Comparison of ENCODE assay signal across 1 cellular context in genomic region chr6:43509984-43510826, GRCh38.
TF ChIP-seq lines count a peak whose summit lies in the region.

A gene with protein sequence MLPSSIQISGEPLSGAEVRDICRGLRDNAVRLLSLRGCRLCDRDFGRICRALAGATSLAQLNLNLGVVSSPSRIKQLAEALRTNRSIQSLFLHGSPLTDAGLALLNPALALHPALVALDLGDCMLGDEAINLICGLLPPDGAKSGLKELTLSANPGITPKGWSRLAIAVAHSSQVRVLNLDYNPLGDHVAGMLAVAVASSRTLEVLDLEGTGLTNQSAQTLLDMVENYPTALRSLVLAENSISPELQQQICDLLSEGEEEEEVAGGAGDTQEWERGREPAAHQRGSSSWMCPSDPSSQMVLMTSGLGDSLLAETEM (minus strand): TSS chr6:43510346. CDS start chr6:43509785, 561 bp downstream.

TF ChIP-seq in HEK293, 187 proteins besides CTCF, POLR2A, EP300 and RAD21 (continued from another document and continues in another):
- TF ChIP-seq, protein P1, sequence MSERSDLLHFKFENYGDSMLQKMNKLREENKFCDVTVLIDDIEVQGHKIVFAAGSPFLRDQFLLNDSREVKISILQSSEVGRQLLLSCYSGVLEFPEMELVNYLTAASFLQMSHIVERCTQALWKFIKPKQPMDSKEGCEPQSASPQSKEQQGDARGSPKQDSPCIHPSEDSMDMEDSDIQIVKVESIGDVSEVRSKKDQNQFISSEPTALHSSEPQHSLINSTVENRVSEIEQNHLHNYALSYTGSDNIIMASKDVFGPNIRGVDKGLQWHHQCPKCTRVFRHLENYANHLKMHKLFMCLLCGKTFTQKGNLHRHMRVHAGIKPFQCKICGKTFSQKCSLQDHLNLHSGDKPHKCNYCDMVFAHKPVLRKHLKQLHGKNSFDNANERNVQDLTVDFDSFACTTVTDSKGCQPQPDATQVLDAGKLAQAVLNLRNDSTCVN (tag by site-specific recombination; optimal IDR thresholded peaks at IDR 0.05) = peak; percentile 81
- TF ChIP-seq ZNF10 (tag by site-specific recombination; IDR thresholded peaks at IDR 0.05) (no peak), KLF9 (tag by site-specific recombination; IDR thresholded peaks at IDR 0.05; ENCODE audit: low read depth) (peak; percentile 77), GFI1B (tag by site-specific recombination; IDR thresholded peaks at IDR 0.05) (no peak), BCL11B (tag by site-specific recombination; IDR thresholded peaks at IDR 0.05; ENCODE audit: low read depth) (no peak), ZNF692 (tag by site-specific recombination; IDR thresholded peaks at IDR 0.05) (peak; percentile 30; the same call in 1 of the 2 replicates), ZNF24 (tag by site-specific recombination; IDR thresholded peaks at IDR 0.05) (no peak), ZNF777 (tag by site-specific recombination; IDR thresholded peaks at IDR 0.05; ENCODE audit: borderline replicate concordance) (no peak), ZBTB17 (tag by site-specific recombination; IDR thresholded peaks at IDR 0.05) (peak; percentile 60), ZNF560 (tag by site-specific recombination; IDR thresholded peaks at IDR 0.05; ENCODE audit: borderline replicate concordance) (no peak), ZNF274 (IDR thresholded peaks at IDR 0.05; ENCODE audit: low read length) (no peak), ZNF274 (tag by site-specific recombination; IDR thresholded peaks at IDR 0.05; ENCODE audit: borderline replicate concordance) (no peak), ZSCAN23 (tag by site-specific recombination; IDR thresholded peaks at IDR 0.05) (no peak), ZNF791 (tag by site-specific recombination; IDR thresholded peaks at IDR 0.05) (no peak), HOXC10 (CRISPR knock-in tag; IDR thresholded peaks at IDR 0.05) (no peak; the same call in 1 of the 2 replicates), ZNF501 (tag by site-specific recombination; IDR thresholded peaks at IDR 0.05) (no peak), ZNF426 (tag by site-specific recombination; IDR thresholded peaks at IDR 0.05) (no peak), PRDM6 (tag by site-specific recombination; IDR thresholded peaks at IDR 0.05) (no peak), ZNF221 (tag by site-specific recombination; IDR thresholded peaks at IDR 0.05; ENCODE audit: borderline replicate concordance) (no peak), TRIM28 (IDR thresholded peaks at IDR 0.05; ENCODE audit: borderline replicate concordance, low read length) (no peak), ZNF148 (tag by site-specific recombination; IDR thresholded peaks at IDR 0.05; ENCODE audit: borderline replicate concordance) (no peak), KLF1 (tag by site-specific recombination; IDR thresholded peaks at IDR 0.05) (no peak; the same call in none of the 2 replicates), ZNF280D (tag by site-specific recombination; IDR thresholded peaks at IDR 0.05) (no peak), KLF17 (tag by site-specific recombination; IDR thresholded peaks at IDR 0.05) (0 out of 2 replicates have a peak, but pooled peaks have one; percentile 22), ZNF670 (tag by site-specific recombination; IDR thresholded peaks at IDR 0.05; ENCODE audit: low read depth) (no peak), MZF1 (tag by site-specific recombination; IDR thresholded peaks at IDR 0.05; ENCODE audit: borderline replicate concordance) (no peak), ZNF747 (tag by site-specific recombination; IDR thresholded peaks at IDR 0.05) (no peak), ZNF157 (tag by site-specific recombination; IDR thresholded peaks at IDR 0.05) (no peak), SP7 (tag by site-specific recombination; IDR thresholded peaks at IDR 0.05) (0 out of 2 replicates have a peak, but pooled peaks have one; percentile 27), ZNF132 (tag by site-specific recombination; IDR thresholded peaks at IDR 0.05; ENCODE audit: borderline replicate concordance) (no peak), HOXA7 (CRISPR knock-in tag; IDR thresholded peaks at IDR 0.05; ENCODE audit: borderline replicate concordance) (no peak), ZNF112 (tag by site-specific recombination; IDR thresholded peaks at IDR 0.05) (no peak), GLIS2 (tag by site-specific recombination; IDR thresholded peaks at IDR 0.05) (no peak; the same call in 1 of the 2 replicates), ZNF677 (tag by site-specific recombination; IDR thresholded peaks at IDR 0.05) (no peak), ZNF529 (tag by site-specific recombination; IDR thresholded peaks at IDR 0.05; ENCODE audit: insufficient replicate concordance) (no peak), ZNF623 (tag by site-specific recombination; IDR thresholded peaks at IDR 0.05) (no peak), PATZ1 (tag by site-specific recombination; IDR thresholded peaks at IDR 0.05) (no peak; the same call in 1 of the 2 replicates)
- TF ChIP-seq, protein P2, sequence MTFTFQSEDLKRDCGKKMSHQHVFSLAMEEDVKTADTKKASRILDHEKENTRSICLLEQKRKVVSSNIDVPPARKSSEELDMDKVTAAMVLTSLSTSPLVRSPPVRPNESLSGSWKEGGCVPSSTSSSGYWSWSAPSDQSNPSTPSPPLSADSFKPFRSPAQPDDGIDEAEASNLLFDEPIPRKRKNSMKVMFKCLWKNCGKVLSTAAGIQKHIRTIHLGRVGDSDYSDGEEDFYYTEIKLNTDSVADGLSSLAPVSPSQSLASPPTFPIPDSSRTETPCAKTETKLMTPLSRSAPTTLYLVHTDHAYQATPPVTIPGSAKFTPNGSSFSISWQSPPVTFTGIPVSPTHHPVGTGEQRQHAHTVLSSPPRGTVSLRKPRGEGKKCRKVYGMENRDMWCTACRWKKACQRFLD (tag by site-specific recombination; IDR thresholded peaks at IDR 0.05) = no peak
- TF ChIP-seq, protein P3, sequence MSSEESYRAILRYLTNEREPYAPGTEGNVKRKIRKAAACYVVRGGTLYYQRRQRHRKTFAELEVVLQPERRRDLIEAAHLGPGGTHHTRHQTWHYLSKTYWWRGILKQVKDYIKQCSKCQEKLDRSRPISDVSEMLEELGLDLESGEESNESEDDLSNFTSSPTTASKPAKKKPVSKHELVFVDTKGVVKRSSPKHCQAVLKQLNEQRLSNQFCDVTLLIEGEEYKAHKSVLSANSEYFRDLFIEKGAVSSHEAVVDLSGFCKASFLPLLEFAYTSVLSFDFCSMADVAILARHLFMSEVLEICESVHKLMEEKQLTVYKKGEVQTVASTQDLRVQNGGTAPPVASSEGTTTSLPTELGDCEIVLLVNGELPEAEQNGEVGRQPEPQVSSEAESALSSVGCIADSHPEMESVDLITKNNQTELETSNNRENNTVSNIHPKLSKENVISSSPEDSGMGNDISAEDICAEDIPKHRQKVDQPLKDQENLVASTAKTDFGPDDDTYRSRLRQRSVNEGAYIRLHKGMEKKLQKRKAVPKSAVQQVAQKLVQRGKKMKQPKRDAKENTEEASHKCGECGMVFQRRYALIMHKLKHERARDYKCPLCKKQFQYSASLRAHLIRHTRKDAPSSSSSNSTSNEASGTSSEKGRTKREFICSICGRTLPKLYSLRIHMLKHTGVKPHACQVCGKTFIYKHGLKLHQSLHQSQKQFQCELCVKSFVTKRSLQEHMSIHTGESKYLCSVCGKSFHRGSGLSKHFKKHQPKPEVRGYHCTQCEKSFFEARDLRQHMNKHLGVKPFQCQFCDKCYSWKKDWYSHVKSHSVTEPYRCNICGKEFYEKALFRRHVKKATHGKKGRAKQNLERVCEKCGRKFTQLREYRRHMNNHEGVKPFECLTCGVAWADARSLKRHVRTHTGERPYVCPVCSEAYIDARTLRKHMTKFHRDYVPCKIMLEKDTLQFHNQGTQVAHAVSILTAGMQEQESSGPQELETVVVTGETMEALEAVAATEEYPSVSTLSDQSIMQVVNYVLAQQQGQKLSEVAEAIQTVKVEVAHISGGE (tag by site-specific recombination; conservative IDR thresholded peaks at IDR 0.05; ENCODE audit: low read depth) = no peak
- TF ChIP-seq, protein P4, sequence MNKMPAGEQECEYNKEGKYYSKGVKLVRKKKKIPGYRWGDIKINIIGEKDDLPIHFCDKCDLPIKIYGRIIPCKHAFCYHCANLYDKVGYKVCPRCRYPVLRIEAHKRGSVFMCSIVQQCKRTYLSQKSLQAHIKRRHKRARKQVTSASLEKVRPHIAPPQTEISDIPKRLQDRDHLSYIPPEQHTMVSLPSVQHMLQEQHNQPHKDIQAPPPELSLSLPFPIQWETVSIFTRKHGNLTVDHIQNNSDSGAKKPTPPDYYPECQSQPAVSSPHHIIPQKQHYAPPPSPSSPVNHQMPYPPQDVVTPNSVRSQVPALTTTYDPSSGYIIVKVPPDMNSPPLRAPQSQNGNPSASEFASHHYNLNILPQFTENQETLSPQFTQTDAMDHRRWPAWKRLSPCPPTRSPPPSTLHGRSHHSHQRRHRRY (tag by site-specific recombination; IDR thresholded peaks at IDR 0.05) = no peak
